ENCODE assay signal across 33 cellular contexts in the genomic region with DNA sequence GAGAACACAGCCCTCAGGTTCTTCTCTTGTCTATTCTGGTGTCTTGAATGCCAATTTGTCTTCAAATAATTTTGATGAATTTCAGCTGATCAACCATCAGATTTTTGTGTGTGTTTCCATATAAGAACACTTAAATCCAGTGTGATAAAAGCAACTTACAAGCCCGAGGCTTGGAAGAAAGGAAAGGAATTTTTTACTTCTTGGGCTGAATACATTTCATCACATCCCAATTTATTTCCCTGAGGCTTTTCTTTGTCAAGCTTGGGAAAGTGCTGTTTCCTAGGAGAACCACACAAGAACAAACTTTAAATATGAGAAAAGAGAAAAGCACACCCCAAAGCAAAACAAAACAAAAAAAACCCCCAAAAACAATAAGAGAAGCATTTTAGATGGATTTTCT. TPM values are rescaled to one million over a fixed set of nuclear protein-coding genes. Genes with fewer than 3 reads are reported as not detected.
A peak's percentile ranks its signal among the peaks of the same experiment; 100 is the strongest.
DNase-seq lines count a peak whose midpoint lies in the region; ATAC-seq and TF ChIP-seq lines count a peak whose summit lies in the region.
"Had no signal": no experiment of that assay in that cellular context is flagged by ENCODE, and none has a peak within 500 bp of the region (broad histone marks: within the 10 kb centered on the region; RNA-seq: fewer than 3 reads in every experiment).

No MANE protein-coding gene starts in this region.

- H3K36me3 ChIP-seq in GM23248 (ENCODE audit: low read depth) (no peaks in the 10 kb centered on the region), aorta (ENCODE audit: control insufficient read depth in 1 of 2, insufficient read depth in 2 of 2, low read length in 1 of 2) (no peaks in the 10 kb centered on the region)
- H3K36me3 ChIP-seq: tibial nerve had no signal

- no peaks in the 10 kb centered on the region for H3K27me3 Mint-ChIP-seq in chondrocyte (ENCODE audit: low read depth)
- H3K27me3 Mint-ChIP-seq in mesothelial cell of epicardium (ENCODE audit: low read depth), result no peaks in the 10 kb centered on the region
- H3K27me3 Mint-ChIP-seq: activated naive CD8-positive, alpha-beta T cell treated with anti-CD3 and anti-CD28 coated beads, Interleukin-2, amount 50 U/mL, for 24 hours had no signal

- no peak overlapping the region for H3K4me3 Mint-ChIP-seq in chondrocyte (ENCODE audit: unreplicated experiment)
- H3K4me3 Mint-ChIP-seq in mesothelial cell of epicardium, result no peak overlapping the region
- H3K4me3 Mint-ChIP-seq: activated naive CD8-positive, alpha-beta T cell treated with anti-CD3 and anti-CD28 coated beads, Interleukin-2, amount 50 U/mL, for 24 hours; activated T-cell treated with anti-CD3 and anti-CD28 coated beads, Interleukin-2, amount 50 U/mL, for 72 hours; endodermal cell; natural killer cell treated with Interleukin-12 subunit alpha and Interleukin-12 subunit beta and Interleukin-15 and Interleukin-18, amount 100 ng/mL, for 72 hours; stimulated activated naive CD8-positive, alpha-beta T cell treated with anti-CD3 and anti-CD28 coated beads, Interleukin-15, Interleukin-2, amounts not matched to agents 100 ng/mL and 50 ng/mL, for 24 hours; T-helper 1 cell treated with Interleukin-12 subunit alpha and Interleukin-12 subunit beta and Interleukin-4 antibody, amounts not matched to agents 30 μg/mL and 1 μg/mL, for 36 hours had no signal

- TF ChIP-seq CTCF in chondrocyte (IDR thresholded peaks at IDR 0.05) (no peak), mesothelial cell of epicardium (IDR thresholded peaks at IDR 0.05; ENCODE audit: unreplicated experiment) (no peak)

- H3K27ac ChIP-seq in GM23248 (peak overlapping the region; percentile 31), aorta (ENCODE audit: low read depth in 1 of 2, low read length in 2 of 2) (no peak overlapping the region)

- H3K9me3 Mint-ChIP-seq in chondrocyte (ENCODE audit: low read depth) (peaks cover 1% of the 10 kb centered on the region), mesothelial cell of epicardium (peaks cover 2% of the 10 kb centered on the region)
- H3K9me3 Mint-ChIP-seq: activated naive CD8-positive, alpha-beta T cell treated with anti-CD3 and anti-CD28 coated beads, Interleukin-2, amount 50 U/mL, for 24 hours; activated T-cell treated with anti-CD3 and anti-CD28 coated beads, Interleukin-2, amount 50 U/mL, for 72 hours; natural killer cell treated with Interleukin-12 subunit alpha and Interleukin-12 subunit beta and Interleukin-15 and Interleukin-18, amount 100 ng/mL, for 72 hours; stimulated activated naive CD8-positive, alpha-beta T cell treated with anti-CD3 and anti-CD28 coated beads, Interleukin-15, Interleukin-2, amounts not matched to agents 100 ng/mL and 50 ng/mL, for 24 hours; T-helper 1 cell treated with Interleukin-12 subunit alpha and Interleukin-12 subunit beta and Interleukin-4 antibody, amounts not matched to agents 30 μg/mL and 1 μg/mL, for 36 hours had no signal

- in situ Hi-C loops in GM23248 (cut with MboI), result no loop called here

- no peaks in the 10 kb centered on the region for H3K36me3 Mint-ChIP-seq in chondrocyte (ENCODE audit: low read depth)
- peaks cover 18% of the 10 kb centered on the region for H3K36me3 Mint-ChIP-seq in mesothelial cell of epicardium
- H3K36me3 Mint-ChIP-seq: natural killer cell treated with Interleukin-12 subunit alpha and Interleukin-12 subunit beta and Interleukin-15 and Interleukin-18, amount 100 ng/mL, for 72 hours had no signal

- H2AFZ ChIP-seq in GM23248, result no peak overlapping the region

- no peak overlapping the region for H3K4me2 ChIP-seq in GM23248 (ENCODE audit: unreplicated experiment)

- H3K27ac Mint-ChIP-seq in chondrocyte (ENCODE audit: unreplicated experiment) (peak overlapping the region; percentile 54), mesothelial cell of epicardium (peak overlapping the region; percentile 86)
- H3K27ac Mint-ChIP-seq: activated naive CD8-positive, alpha-beta T cell treated with anti-CD3 and anti-CD28 coated beads, Interleukin-2, amount 50 U/mL, for 24 hours; activated T-cell treated with anti-CD3 and anti-CD28 coated beads, Interleukin-2, amount 50 U/mL, for 72 hours; endodermal cell; natural killer cell treated with Interleukin-12 subunit alpha and Interleukin-12 subunit beta and Interleukin-15 and Interleukin-18, amount 100 ng/mL, for 72 hours; stimulated activated naive CD8-positive, alpha-beta T cell treated with anti-CD3 and anti-CD28 coated beads, Interleukin-15, Interleukin-2, amounts not matched to agents 100 ng/mL and 50 ng/mL, for 24 hours; T-helper 1 cell treated with Interleukin-12 subunit alpha and Interleukin-12 subunit beta and Interleukin-4 antibody, amounts not matched to agents 30 μg/mL and 1 μg/mL, for 36 hours had no signal

- peak overlapping the region; percentile 26; the same call in 1 of the 2 replicates for H3K9ac ChIP-seq in GM23248

- intact Hi-C loops in aorta (cut with DNase I), result no loop called here

- H3K9me2 ChIP-seq in GM23248 (ENCODE audit: insufficient read depth), result no peaks in the 10 kb centered on the region

- H3K79me2 ChIP-seq in GM23248 (ENCODE audit: insufficient read depth), result no peaks in the 10 kb centered on the region

- H3K4me3 ChIP-seq in GM23248, result no peak overlapping the region
- no peak overlapping the region for H3K4me3 ChIP-seq in aorta (ENCODE audit: low read length in 2 of 2)
- H3K4me3 ChIP-seq: lung, tibial nerve had no signal

- H3F3A ChIP-seq in GM23248 (ENCODE audit: insufficient read depth), result peaks cover 11% of the 10 kb centered on the region

- peak; percentile 49 for DNase-seq in GM23248
- DNase-seq in chondrocyte (ENCODE audit: low spot score), result no peak
- no peak for DNase-seq in mesothelial cell of epicardium (ENCODE audit: low spot score in 2 of 2, unreplicated experiment in 2 of 2)
- DNase-seq in aorta, result no peak
- DNase-seq in Kasumi-1 (lab: John Stamatoyannopoulos, UW), result no peak
- DNase-seq: activated CD4-positive, alpha-beta T cell treated with anti-CD3 and anti-CD28 coated beads, Interleukin-2, amount 50 U/mL, for 48 hours; activated naive CD4-positive, alpha-beta T cell; activated naive CD8-positive, alpha-beta T cell treated with anti-CD3 and anti-CD28 coated beads, Interleukin-2, amount 50 U/mL, for 24 hours; activated T-cell treated with anti-CD3 and anti-CD28 coated beads, Interleukin-2, amount 50 U/mL, for 72 hours; dermis blood vessel endothelial cell; endodermal cell; hippocampal formation; KBM-7; left cardiac atrium; MM.1S; NCI-H1105 treated with DMSO at 0.1 percent for 48 hours; NCI-H1930; NCI-H2171 treated with DMSO at 0.1 percent for 48 hours; NCI-H510A treated with DMSO at 0.1 percent for 48 hours; occipital lobe; small intestine had no signal

- H3K4me1 Mint-ChIP-seq in chondrocyte (ENCODE audit: low read depth) (peaks cover 27% of the 10 kb centered on the region), mesothelial cell of epicardium (peaks cover 24% of the 10 kb centered on the region)
- H3K4me1 Mint-ChIP-seq: activated naive CD8-positive, alpha-beta T cell treated with anti-CD3 and anti-CD28 coated beads, Interleukin-2, amount 50 U/mL, for 24 hours had no signal

- H3K4me1 ChIP-seq in GM23248 (ENCODE audit: insufficient read depth) (peaks cover 27% of the 10 kb centered on the region), aorta (ENCODE audit: control insufficient read depth in 1 of 2, insufficient read depth in 2 of 2, low read length in 2 of 2) (no peaks in the 10 kb centered on the region)

- 23 to 32% methylated on average over 1 of the region's 1 CpG for WGBS in GM23248 (ENCODE audit: low coverage in 1 of 2, low lambda C conversion rate in 2 of 2, missing lambda C conversion rate in 2 of 2), 2 experiments
- 7 to 10% methylated on average over 1 of the region's 1 CpG for WGBS in aorta, 2 donors

- no peaks in the 10 kb centered on the region for H3K27me3 ChIP-seq in GM23248 (replicated peaks; ENCODE audit: insufficient read depth)
- H3K27me3 ChIP-seq in aorta (ENCODE audit: control insufficient read depth in 1 of 2, insufficient read depth in 2 of 2, low read length in 1 of 2), result no peaks in the 10 kb centered on the region
- H3K27me3 ChIP-seq: tibial nerve had no signal

- no peaks in the 10 kb centered on the region for H4K20me1 ChIP-seq in GM23248 (ENCODE audit: insufficient read depth)

- H3K9me3 ChIP-seq in GM23248 (ENCODE audit: low read depth), result no peaks in the 10 kb centered on the region
- H3K9me3 ChIP-seq in aorta (ENCODE audit: control insufficient read depth, low read length), result no peaks in the 10 kb centered on the region

- peak; percentile 64 for ATAC-seq in aorta (ENCODE audit: low FRiP score)
- ATAC-seq in HG03442 (IDR thresholded peaks at IDR 0.05; ENCODE audit: unreplicated experiment), result no peak
- no peak for ATAC-seq in HG03095 (IDR thresholded peaks at IDR 0.05; ENCODE audit: unreplicated experiment)
- ATAC-seq: activated naive CD8-positive, alpha-beta T cell treated with anti-CD3 and anti-CD28 coated beads, Interleukin-2, amount 50 U/mL, for 24 hours; activated T-cell treated with anti-CD3 and anti-CD28 coated beads, Interleukin-2, amount 50 U/mL, for 72 hours; esophagus mucosa; left cardiac atrium; natural killer cell treated with Interleukin-12 subunit alpha and Interleukin-12 subunit beta and Interleukin-15 and Interleukin-18, amount 100 ng/mL, for 72 hours; SK-N-SH treated with all-trans-retinoic acid at 6 μM for 48 hours had no signal

RNA-seq across cellular contexts. Expression of a gene that starts 26.6 kb away (rescaled TPM):
- total RNA-seq in GM23248 (2014; rRNA removed; shearing (Covaris generic)), result not detected in 2 replicates
- not detected in 2 replicates for polyA plus RNA-seq in GM23248 (2016; fragmentation: Nextera tagmentation; extraction: Ambion mirVana)
- not detected in 3 replicates for total RNA-seq in chondrocyte
- not detected in 3 replicates for total RNA-seq in mesothelial cell of epicardium
- total RNA-seq in aorta, result under 1 TPM in 1 of 2 donors, not detected in 1; 0.39 TPM
- polyA plus RNA-seq in aorta, result not detected
- total RNA-seq: activated T-cell treated with anti-CD3 and anti-CD28 coated beads, Interleukin-2, amount 50 U/mL, for 72 hours; Daoy; endodermal cell; esophagus mucosa; H1; left cardiac atrium; lung; mucosa of gallbladder; natural killer cell treated with Interleukin-12 subunit alpha and Interleukin-12 subunit beta and Interleukin-15 and Interleukin-18, amount 100 ng/mL, for 72 hours; occipital lobe; tibial nerve had no signal

RNA-seq across cellular contexts. Expression of a gene that starts 34.0 kb away (rescaled TPM):
- total RNA-seq in GM23248 (2014; rRNA removed; shearing (Covaris generic)), result 32.9 and 37.8 TPM in 2 replicates
- polyA plus RNA-seq in GM23248 (2016; fragmentation: Nextera tagmentation; extraction: Ambion mirVana) (84.8 and 85.9 TPM in 2 replicates), aorta (1 to 10 TPM; 4.6 to 8.4 TPM)
- total RNA-seq in chondrocyte (8.1 to 13.1 TPM (median 10.5 TPM) in 3 replicates), mesothelial cell of epicardium (107 to 116 TPM (median 108 TPM) in 3 replicates), aorta (10 to 100 TPM; 36.6 to 86.0 TPM)
- total RNA-seq: natural killer cell treated with Interleukin-12 subunit alpha and Interleukin-12 subunit beta and Interleukin-15 and Interleukin-18, amount 100 ng/mL, for 72 hours had no signal
